Comparison of ENCODE assay signal across 11 cellular contexts in genomic region chr9:98709968-98710965, GRCh38. TPM values are rescaled to one million over a fixed set of nuclear protein-coding genes. Genes with fewer than 3 reads are reported as not detected.
DNase-seq lines count a peak whose midpoint lies in the region; TF ChIP-seq lines count a peak whose summit lies in the region.
"Had no signal": no experiment of that assay in that cellular context is flagged by ENCODE, and none has a peak within 500 bp of the region (broad histone marks: within the 10 kb centered on the region; RNA-seq: fewer than 3 reads in every experiment).

No MANE protein-coding gene starts in this region.

- TF ChIP-seq POLR2A in NB4 (IDR thresholded peaks at IDR 0.05; ENCODE audit: extremely low read depth, insufficient read length), result no peak

- TF ChIP-seq CTCF in NB4 (IDR thresholded peaks at IDR 0.05; ENCODE audit: low read depth, low read length) (no peak), choroid plexus epithelial cell (conservative IDR thresholded peaks at IDR 0.05; ENCODE audit: low read depth, low read length) (no peak)

- DNase-seq in GM03348 (ENCODE audit: low spot score) (peak; percentile 74), NB4 (ENCODE audit: low read depth) (peak; percentile 60), choroid plexus epithelial cell (ENCODE audit: low read depth) (peak; percentile 71), myocyte (ENCODE audit: low read depth) (peak; percentile 55), NCI-H1105 treated with DMSO at 0.1 percent for 48 hours (lab: John Stamatoyannopoulos, UW) (no peak), T-helper 9 cell (no peak), activated T-cell treated with anti-CD3 and anti-CD28 coated beads for 4 hours (no peak)
- no peak for DNase-seq in stimulated activated CD4-positive, alpha-beta T cell treated with anti-CD3 and anti-CD28 coated beads, Interleukin-4, amount 100 ng/mL, for 1 hour
- DNase-seq: activated CD4-positive, alpha-beta T cell treated with anti-CD3 and anti-CD28 coated beads, Interleukin-2, amount 10 ng/mL, durations not matched to agents 24 days and 14 days; effector memory CD4-positive, alpha-beta T cell; NCI-H510A treated with DMSO at 0.1 percent for 48 hours had no signal

- H3K4me3 ChIP-seq in NB4 (ENCODE audit: low read depth, low read length), result no peak overlapping the region
- H3K4me3 ChIP-seq in choroid plexus epithelial cell (ENCODE audit: low read depth, low read length), result no peak overlapping the region

RNA-seq across cellular contexts. Expression of gene GABBR2, which starts 1.5 kb away (rescaled TPM):
- 0.51 and 0.52 TPM in 2 replicates for total RNA-seq in myocyte
- 5.0 TPM for polyA plus RNA-seq in myocyte (2012)
- total RNA-seq: activated CD4-positive, alpha-beta T cell treated with anti-CD3 and anti-CD28 coated beads, Interleukin-2, amount 10 ng/mL, durations not matched to agents 24 days and 14 days had no signal

Comparison
In these comparisons a context has a peak if more than half of its experiments do, and no peak if none do; other contexts are left out.
1. DNase-seq: peak in GM03348 (single experiment), NB4 (single experiment), choroid plexus epithelial cell (single experiment) and myocyte (single experiment); none in NCI-H1105 treated with DMSO at 0.1 percent for 48 hours (single experiment), T-helper 9 cell (single experiment), activated T-cell treated with anti-CD3 and anti-CD28 coated beads for 4 hours (single experiment) and stimulated activated CD4-positive, alpha-beta T cell treated with anti-CD3 and anti-CD28 coated beads, Interleukin-4, amount 100 ng/mL, for 1 hour (single experiment).